ENCODE assay signal across 15 cellular contexts in genomic region chr10:78905940-78906308, GRCh38.
A peak's percentile ranks its signal among the peaks of the same experiment; 100 is the strongest.
DNase-seq lines count a peak whose midpoint lies in the region; ATAC-seq and TF ChIP-seq lines count a peak whose summit lies in the region.
"Had no signal": no experiment of that assay in that cellular context is flagged by ENCODE, and none has a peak within 500 bp of the region (broad histone marks: within the 10 kb centered on the region; RNA-seq: fewer than 3 reads in every experiment).

No MANE protein-coding gene starts in this region.

- ATAC-seq in RWPE2 (ENCODE audit: low read depth) (no peak), HG03460 (IDR thresholded peaks at IDR 0.05; ENCODE audit: unreplicated experiment) (no peak), GM21423 (IDR thresholded peaks at IDR 0.05; ENCODE audit: unreplicated experiment) (no peak), HG02870 (IDR thresholded peaks at IDR 0.05; ENCODE audit: unreplicated experiment) (no peak)
- ATAC-seq: PC-3, right cardiac atrium had no signal

- H3K27ac ChIP-seq in HEK293 (ENCODE audit: extremely low read depth, low read depth, low read length) = no peak overlapping the region
- no peak overlapping the region for H3K27ac ChIP-seq in RWPE2 (ENCODE audit: poor library complexity, severe bottlenecking)
- H3K27ac ChIP-seq: BLaER1 treated with 17β-estradiol and CSF1 and Interleukin-3, amounts not matched to agents 10 nM and 100 nM; epithelial cell of prostate; thoracic aorta had no signal

- CTCF ChIA-PET in HEK293 (lab: Yijun Ruan, JAX) = interaction anchor here (0.6 kb wide), 1 partner anchor 858 kb away, joined by 3 read pairs; no protein-coding TSS in a partner anchor

- H3K4me1 ChIP-seq in HEK293 (ENCODE audit: control insufficient read depth, insufficient read depth, low read length) (no peaks in the 10 kb centered on the region), RWPE2 (ENCODE audit: insufficient read depth, poor library complexity, severe bottlenecking) (no peaks in the 10 kb centered on the region)

- no peak overlapping the region for H3K4me3 ChIP-seq in HEK293 (ENCODE audit: low read depth, low read length)
- H3K4me3 ChIP-seq in RWPE2 (ENCODE audit: severe bottlenecking) = no peak overlapping the region
- H3K4me3 ChIP-seq: BLaER1 treated with 17β-estradiol and CSF1 and Interleukin-3, amounts not matched to agents 10 nM and 100 nM; thoracic aorta had no signal

- TF ChIP-seq CTCF in HEK293 (tag by site-specific recombination; IDR thresholded peaks at IDR 0.05) = no peak
- no peak for TF ChIP-seq CTCF in RWPE2 (IDR thresholded peaks at IDR 0.05; ENCODE audit: poor library complexity, severe bottlenecking)

- peak; percentile 67 for DNase-seq in DMS153 treated with DMSO at 0.1 percent for 48 hours (lab: John Stamatoyannopoulos, UW; ENCODE audit: unreplicated experiment)
- DNase-seq in RWPE2 (ENCODE audit: low spot score) = peak; percentile 40
- peak; percentile 53 for DNase-seq in mesenteric fat pad (ENCODE audit: low spot score)
- DNase-seq in 8988T = no peak
- DNase-seq: activated CD4-positive, alpha-beta T cell treated with anti-CD3 and anti-CD28 coated beads, Interleukin-2, amount 50 U/mL, for 48 hours; NCI-H226; PC-3; right cardiac atrium had no signal

- no peaks in the 10 kb centered on the region for H3K36me3 ChIP-seq in HEK293 (ENCODE audit: control insufficient read depth in 2 of 2, insufficient read depth in 1 of 2, low read length in 2 of 2)
- no peaks in the 10 kb centered on the region for H3K36me3 ChIP-seq in RWPE2 (ENCODE audit: low read depth)
- H3K36me3 ChIP-seq: BLaER1 treated with 17β-estradiol and CSF1 and Interleukin-3, amounts not matched to agents 10 nM and 100 nM; thoracic aorta had no signal

- POLR2A ChIA-PET in HEK293 (lab: Yijun Ruan, JAX) = interaction anchor here (0.6 kb wide), 1 partner anchor 161 kb away, joined by 4 read pairs; no protein-coding TSS in a partner anchor

- H3K27me3 ChIP-seq in RWPE2 (ENCODE audit: insufficient read depth, poor library complexity, severe bottlenecking) = no peaks in the 10 kb centered on the region
- H3K27me3 ChIP-seq: BLaER1 treated with 17β-estradiol and CSF1 and Interleukin-3, amounts not matched to agents 10 nM and 100 nM had no signal

- H3K9me3 ChIP-seq in HEK293 (ENCODE audit: control insufficient read depth, insufficient read depth, low read depth, low read length) (no peaks in the 10 kb centered on the region), RWPE2 (ENCODE audit: severe bottlenecking) (no peaks in the 10 kb centered on the region)
- H3K9me3 ChIP-seq: BLaER1 treated with 17β-estradiol and CSF1 and Interleukin-3, amounts not matched to agents 10 nM and 100 nM; thoracic aorta had no signal

TF ChIP-seq in HEK293, 187 proteins besides CTCF, POLR2A, EP300 and RAD21:
- TF ChIP-seq ZNF169 (tag by site-specific recombination; IDR thresholded peaks at IDR 0.05) (no peak), ZNF404 (tag by site-specific recombination; IDR thresholded peaks at IDR 0.05) (no peak), ZNF423 (tag by site-specific recombination; IDR thresholded peaks at IDR 0.05) (peak; percentile 65; the same call in 1 of the 2 replicates), HIC1 (tag by site-specific recombination; IDR thresholded peaks at IDR 0.05) (no peak), ZNF133 (tag by site-specific recombination; IDR thresholded peaks at IDR 0.05) (no peak), ZIC2 (tag by site-specific recombination; IDR thresholded peaks at IDR 0.05) (peak; percentile 91), ZNF341 (tag by site-specific recombination; IDR thresholded peaks at IDR 0.05; ENCODE audit: low read depth) (peak; percentile 70), SP2 (tag by site-specific recombination; IDR thresholded peaks at IDR 0.05) (no peak), ZNF2 (tag by site-specific recombination; IDR thresholded peaks at IDR 0.05) (no peak), ZBTB8A (tag by site-specific recombination; IDR thresholded peaks at IDR 0.05) (peak; percentile 28; the same call in 1 of the 2 replicates), GLIS1 (tag by site-specific recombination; IDR thresholded peaks at IDR 0.05) (peak; percentile 68), ZFP3 (tag by site-specific recombination; IDR thresholded peaks at IDR 0.05; ENCODE audit: low read depth) (no peak), ZNF10 (tag by site-specific recombination; IDR thresholded peaks at IDR 0.05) (no peak)
